ENCODE assay signal across 23 cellular contexts in genomic region chr6:150255840-150256239, GRCh38.
DNase-seq lines count a peak whose midpoint lies in the region; FAIRE-seq and TF ChIP-seq lines count a peak whose summit lies in the region.
"Had no signal": no experiment of that assay in that cellular context is flagged by ENCODE, and none has a peak within 500 bp of the region (broad histone marks: within the 10 kb centered on the region; RNA-seq: fewer than 3 reads in every experiment).

No MANE protein-coding gene starts in this region.

- FAIRE-seq in bronchial epithelial cell (lab: Jason Lieb, UNC): peak; percentile 98
- FAIRE-seq: A549, GM12891 had no signal

- no peaks in the 10 kb centered on the region for H3K4me1 ChIP-seq in breast epithelium
- peaks cover 24% of the 10 kb centered on the region for H3K4me1 ChIP-seq in SJCRH30
- H3K4me1 ChIP-seq: A549 had no signal

- no peak overlapping the region for H3K27ac ChIP-seq in breast epithelium
- no peak overlapping the region for H3K27ac ChIP-seq in SJCRH30
- H3K27ac ChIP-seq: A549; BLaER1 treated with 17β-estradiol and CSF1 and Interleukin-3, amounts not matched to agents 10 nM and 100 nM; SJSA1 had no signal

- no peaks in the 10 kb centered on the region for H3K36me3 ChIP-seq in breast epithelium
- peaks cover 2% of the 10 kb centered on the region for H3K36me3 ChIP-seq in bronchial epithelial cell (ENCODE audit: control insufficient read depth, insufficient read depth, low read length)
- no peaks in the 10 kb centered on the region for H3K36me3 ChIP-seq in SJCRH30
- H3K36me3 ChIP-seq: BLaER1 treated with 17β-estradiol and CSF1 and Interleukin-3, amounts not matched to agents 10 nM and 100 nM; SJSA1 had no signal

- H3K9me3 Mint-ChIP-seq in MCF 10A (ENCODE audit: unreplicated experiment) (no peaks in the 10 kb centered on the region), neural crest cell (peaks cover 12% of the 10 kb centered on the region)
- H3K9me3 Mint-ChIP-seq: CD8-positive, alpha-beta memory T cell had no signal

- POLR2A ChIA-PET in MCF 10A (lab: Yijun Ruan, JAX): interaction anchor here (0.6 to 11.4 kb wide), 27 partner anchors 9 to 539 kb away, joined by 3 to 282 read pairs (median 5); partner anchors contain the start of gene PPP1R14C

- H3K36me3 Mint-ChIP-seq in MCF 10A (ENCODE audit: insufficient read depth, unreplicated experiment): peaks cover 15% of the 10 kb centered on the region
- H3K36me3 Mint-ChIP-seq in neural crest cell (ENCODE audit: low read depth): peaks cover 4% of the 10 kb centered on the region

- no peak for TF ChIP-seq POLR2A in breast epithelium (IDR thresholded peaks at IDR 0.05)

- H3K9me3 ChIP-seq in breast epithelium: no peaks in the 10 kb centered on the region
- no peaks in the 10 kb centered on the region for H3K9me3 ChIP-seq in SJCRH30 (replicated peaks)
- H3K9me3 ChIP-seq: A549, SJSA1 had no signal

- peak overlapping the region; percentile 44 for H3K4me3 Mint-ChIP-seq in MCF 10A (ENCODE audit: unreplicated experiment)
- H3K4me3 Mint-ChIP-seq in neural crest cell: no peak overlapping the region
- H3K4me3 Mint-ChIP-seq: CD8-positive, alpha-beta memory T cell had no signal

- no peak for TF ChIP-seq CTCF in MCF 10A (IDR thresholded peaks at IDR 0.05; ENCODE audit: unreplicated experiment)
- no peak for TF ChIP-seq CTCF in breast epithelium (IDR thresholded peaks at IDR 0.05)
- no peak for TF ChIP-seq CTCF in bronchial epithelial cell (IDR thresholded peaks at IDR 0.05; ENCODE audit: insufficient read depth, low read length, severe bottlenecking)
- no peak for TF ChIP-seq CTCF in neural crest cell (conservative IDR thresholded peaks at IDR 0.05)

- no peak overlapping the region for H3K4me3 ChIP-seq in breast epithelium
- no peak overlapping the region for H3K4me3 ChIP-seq in bronchial epithelial cell (ENCODE audit: low read depth, low read length)
- H3K4me3 ChIP-seq in SJCRH30: no peak overlapping the region
- H3K4me3 ChIP-seq: A549; BLaER1 treated with 17β-estradiol and CSF1 and Interleukin-3, amounts not matched to agents 10 nM and 100 nM; SJSA1 had no signal

- H3K4me1 Mint-ChIP-seq in MCF 10A (ENCODE audit: insufficient read depth, unreplicated experiment) (peaks cover 54% of the 10 kb centered on the region), neural crest cell (peaks cover 23% of the 10 kb centered on the region)

- H3K27ac Mint-ChIP-seq in MCF 10A (ENCODE audit: low read depth, unreplicated experiment) (peak overlapping the region; percentile 93), neural crest cell (ENCODE audit: unreplicated experiment) (peak overlapping the region; percentile 74)
- H3K27ac Mint-ChIP-seq: CD8-positive, alpha-beta memory T cell had no signal

- peak; percentile 89 for DNase-seq in MCF 10A (ENCODE audit: unreplicated experiment)
- DNase-seq in breast epithelium (ENCODE audit: low spot score in 2 of 2): no peak
- DNase-seq in bronchial epithelial cell (ENCODE audit: low read depth): peak; percentile 97
- DNase-seq in neural crest cell (ENCODE audit: low read depth, low spot score): no peak
- DNase-seq in G401 (ENCODE audit: low spot score): no peak
- DNase-seq in putamen (ENCODE audit: low spot score): no peak
- no peak for DNase-seq in SJCRH30
- no peak for DNase-seq in HuH-7 (ENCODE audit: low spot score)
- DNase-seq: CD8-positive, alpha-beta memory T cell; DND-41; GF-D8; GOT3; Kasumi-1; NCI-H187; NCI-H446; NCI-H69; NK-92 treated with Interleukin-12 subunit alpha and Interleukin-12 subunit beta, amount 100 ng/mL, for 24 hours; OCI-M1; RPMI8226 had no signal

- intact Hi-C loops in MCF 10A (cut with micrococcal nuclease) (loop anchor here (1.0 to 5.0 kb wide), 4 partner anchors 11 to 174 kb away; no protein-coding TSS in a partner anchor), breast epithelium (cut with DNase I; ENCODE audit: low total_unique reads) (no loop called here)

- in situ Hi-C loops in G401 (cut with HindIII; ENCODE audit: low sequenced_read_pairs): no loop called here

- H3K27me3 ChIP-seq in breast epithelium (no peaks in the 10 kb centered on the region), bronchial epithelial cell (ENCODE audit: control insufficient read depth, insufficient read depth, low read length) (no peaks in the 10 kb centered on the region), SJCRH30 (peaks cover 12% of the 10 kb centered on the region)
- H3K27me3 ChIP-seq: BLaER1 treated with 17β-estradiol and CSF1 and Interleukin-3, amounts not matched to agents 10 nM and 100 nM; SJSA1 had no signal

- CTCF ChIA-PET in MCF 10A (lab: Yijun Ruan, JAX): interaction anchor here (0.6 to 3.6 kb wide), 7 partner anchors 13 to 177 kb away, joined by 3 to 15 read pairs (median 4); partner anchors contain the start of gene PPP1R14C

- H3K27me3 Mint-ChIP-seq in MCF 10A (ENCODE audit: insufficient read depth, unreplicated experiment) (no peaks in the 10 kb centered on the region), neural crest cell (ENCODE audit: low read depth) (no peaks in the 10 kb centered on the region)

- BruUV-seq in MCF 10A (replicated peaks; lab: Mats Ljungman, UMichigan): no TSS peak

Comparison
In these comparisons a context has a peak if more than half of its experiments do, and no peak if none do; other contexts are left out.
1. DNase-seq: peak in MCF 10A (single experiment) and bronchial epithelial cell (single experiment); none in breast epithelium (0 of 2), neural crest cell (single experiment), G401 (single experiment), putamen (single experiment), SJCRH30 (0 of 2) and HuH-7 (single experiment).